ENCODE assay signal across 21 cellular contexts in genomic region chr7:133299620-133300019, GRCh38. TPM values are rescaled to one million over a fixed set of nuclear protein-coding genes. Genes with fewer than 3 reads are reported as not detected.
DNase-seq lines count a peak whose midpoint lies in the region; ATAC-seq, FAIRE-seq and TF ChIP-seq lines count a peak whose summit lies in the region.
"Had no signal": no experiment of that assay in that cellular context is flagged by ENCODE, and none has a peak within 500 bp of the region (broad histone marks: within the 10 kb centered on the region; RNA-seq: fewer than 3 reads in every experiment).

No MANE protein-coding gene starts in this region.

- ATAC-seq in GM18909 (IDR thresholded peaks at IDR 0.05; ENCODE audit: poor library complexity, unreplicated experiment) (no peak), GM19463 (IDR thresholded peaks at IDR 0.05; ENCODE audit: unreplicated experiment) (no peak)
- ATAC-seq: CD8-positive, alpha-beta T cell; GM12878 had no signal

- H3K4me3 ChIP-seq in astrocyte (ENCODE audit: insufficient read depth, low read depth, low read length) (no peak overlapping the region), mesendoderm (ENCODE audit: low read length) (no peak overlapping the region)
- H3K4me3 ChIP-seq: BLaER1, GM12878 had no signal

- no peaks in the 10 kb centered on the region for H3K9me3 Mint-ChIP-seq in astrocyte (ENCODE audit: unreplicated experiment)
- H3K9me3 Mint-ChIP-seq: CD4-positive, CD25-positive, alpha-beta regulatory T cell; CD8-positive, alpha-beta T cell had no signal

- peaks cover 3% of the 10 kb centered on the region for H3K79me2 ChIP-seq in astrocyte (ENCODE audit: insufficient read depth, low read length)
- H3K79me2 ChIP-seq in mesendoderm (ENCODE audit: control insufficient read depth, insufficient read depth, low read length): no peaks in the 10 kb centered on the region

- no peak overlapping the region for H2BK15ac ChIP-seq in mesendoderm (replicated peaks; ENCODE audit: low read depth)

- H3K9ac ChIP-seq in astrocyte (ENCODE audit: low read length): no peak overlapping the region
- no peak overlapping the region for H3K9ac ChIP-seq in mesendoderm (ENCODE audit: low read length)
- H3K9ac ChIP-seq: BLaER1 had no signal

- H2BK120ac ChIP-seq in mesendoderm (ENCODE audit: low read depth, low read length): no peak overlapping the region

- H3K4me1 Mint-ChIP-seq in astrocyte (ENCODE audit: low read depth, unreplicated experiment): no peaks in the 10 kb centered on the region
- H3K4me1 Mint-ChIP-seq: B cell had no signal

- no peak overlapping the region for H3K4ac ChIP-seq in mesendoderm (ENCODE audit: low read depth, low read length)

- no peak overlapping the region for H3K18ac ChIP-seq in mesendoderm (ENCODE audit: low read length)

- no peak overlapping the region for H4K8ac ChIP-seq in mesendoderm (ENCODE audit: low read depth, low read length)

- H3K27ac Mint-ChIP-seq in astrocyte (ENCODE audit: unreplicated experiment): no peak overlapping the region
- H3K27ac Mint-ChIP-seq: B cell; CD4-positive, CD25-positive, alpha-beta regulatory T cell; CD8-positive, alpha-beta T cell had no signal

- H2AK5ac ChIP-seq in mesendoderm (ENCODE audit: low read length): no peak overlapping the region

- no peak overlapping the region for H4K5ac ChIP-seq in mesendoderm (ENCODE audit: low read length)

- no peak overlapping the region for H3K4me2 ChIP-seq in astrocyte (ENCODE audit: low read length)
- no peak overlapping the region for H3K4me2 ChIP-seq in mesendoderm (ENCODE audit: low read length)
- H3K4me2 ChIP-seq: BLaER1 had no signal

- H3K4me3 Mint-ChIP-seq in astrocyte (ENCODE audit: unreplicated experiment): no peak overlapping the region
- H3K4me3 Mint-ChIP-seq: B cell; CD4-positive, CD25-positive, alpha-beta regulatory T cell; CD8-positive, alpha-beta T cell had no signal

- no peak overlapping the region for H3K23ac ChIP-seq in mesendoderm (ENCODE audit: low read length)

- peak; percentile 73 for DNase-seq in NCI-H82 (lab: John Stamatoyannopoulos, UW)
- peak; percentile 32 for DNase-seq in SK-N-DZ (ENCODE audit: low spot score)
- no peak for DNase-seq in astrocyte (ENCODE audit: low read depth)
- DNase-seq in mesendoderm: peak; percentile 42
- no peak for DNase-seq in NCI-H2107 (lab: John Stamatoyannopoulos, UW)
- DNase-seq: Caco-2; CD4-positive, CD25-positive, alpha-beta regulatory T cell; CD8-positive, alpha-beta T cell; DMS 273 treated with DMSO at 0.1 percent for 48 hours; DMS79; EL; GDM1; GOT3; HCEC 1CT had no signal

- H2BK5ac ChIP-seq in mesendoderm (ENCODE audit: low read length): no peak overlapping the region

- H2AFZ ChIP-seq in astrocyte (ENCODE audit: low read depth, low read length): no peak overlapping the region

- no peak overlapping the region for H3K56ac ChIP-seq in mesendoderm (ENCODE audit: low read length)

- peak; percentile 9 for FAIRE-seq in astrocyte (lab: Jason Lieb, UNC)
- FAIRE-seq: GM12878, H54 had no signal

- H3K36me3 ChIP-seq in astrocyte (ENCODE audit: insufficient read depth, low read length) (no peaks in the 10 kb centered on the region), mesendoderm (ENCODE audit: control insufficient read depth, insufficient read depth, low read length) (no peaks in the 10 kb centered on the region)

- H3K27me3 ChIP-seq in astrocyte (ENCODE audit: insufficient read depth, low read length) (no peaks in the 10 kb centered on the region), mesendoderm (ENCODE audit: insufficient read depth, low read length, poor library complexity) (no peaks in the 10 kb centered on the region)
- H3K27me3 ChIP-seq: BLaER1 had no signal

- H3K36me3 Mint-ChIP-seq in astrocyte (ENCODE audit: low read depth, unreplicated experiment): no peaks in the 10 kb centered on the region

- no peaks in the 10 kb centered on the region for H3K79me1 ChIP-seq in mesendoderm (ENCODE audit: low read length)

- WGBS in mesendoderm (ENCODE audit: extremely low coverage, insufficient coverage, low lambda C conversion rate): no CpG with 5 or more reads among the region's 3 CpGs

- H3K27me3 Mint-ChIP-seq in astrocyte (ENCODE audit: low read depth, unreplicated experiment): no peaks in the 10 kb centered on the region
- H3K27me3 Mint-ChIP-seq: B cell; CD4-positive, CD25-positive, alpha-beta regulatory T cell had no signal

- no peak for TF ChIP-seq CTCF in astrocyte (IDR thresholded peaks at IDR 0.05; ENCODE audit: insufficient read depth, low read depth, low read length)

- no peaks in the 10 kb centered on the region for H3K9me3 ChIP-seq in astrocyte (ENCODE audit: insufficient read depth, low read depth, low read length)
- H3K9me3 ChIP-seq: BLaER1, Caco-2 had no signal

- peaks cover 31% of the 10 kb centered on the region for H4K20me1 ChIP-seq in astrocyte (ENCODE audit: insufficient read depth, low read length)
- H4K20me1 ChIP-seq: BLaER1 had no signal

- H3K27ac ChIP-seq in astrocyte (ENCODE audit: low read depth, low read length): no peak overlapping the region
- no peak overlapping the region for H3K27ac ChIP-seq in mesendoderm (ENCODE audit: low read depth, low read length)
- H3K27ac ChIP-seq: BLaER1, C4-2B had no signal

- no peaks in the 10 kb centered on the region for H3K4me1 ChIP-seq in astrocyte (ENCODE audit: insufficient read depth, low read length)
- H3K4me1 ChIP-seq in mesendoderm (ENCODE audit: control insufficient read depth, low read depth, low read length): peaks cover 3% of the 10 kb centered on the region
- H3K4me1 ChIP-seq: BLaER1, Caco-2 had no signal

RNA-seq across cellular contexts. Expression of gene EXOC4, which starts 46.7 kb away (rescaled TPM):
- polyA plus RNA-seq in SK-N-DZ (2014; cell fraction: cytosol; rRNA removed): 40.5 and 46.7 TPM in 2 replicates
- 15.6 and 19.3 TPM in 2 replicates for polyA plus RNA-seq in SK-N-DZ (2014; cell fraction: nucleus; rRNA removed)
- total RNA-seq in astrocyte: 47.1 and 57.5 TPM in 2 replicates
- 27.6 TPM for polyA plus RNA-seq in mesendoderm (2013, experiment 1 of 2)
- polyA plus RNA-seq in mesendoderm (2013, experiment 2 of 2): 28.5 TPM

Comparison
In these comparisons a context has a peak if more than half of its experiments do, and no peak if none do; other contexts are left out.
1. DNase-seq: peak in NCI-H82 (single experiment), SK-N-DZ (single experiment) and mesendoderm (single experiment); none in astrocyte (single experiment) and NCI-H2107 (single experiment).